8 cellular contexts compared by ENCODE assay signal in the genomic region with DNA sequence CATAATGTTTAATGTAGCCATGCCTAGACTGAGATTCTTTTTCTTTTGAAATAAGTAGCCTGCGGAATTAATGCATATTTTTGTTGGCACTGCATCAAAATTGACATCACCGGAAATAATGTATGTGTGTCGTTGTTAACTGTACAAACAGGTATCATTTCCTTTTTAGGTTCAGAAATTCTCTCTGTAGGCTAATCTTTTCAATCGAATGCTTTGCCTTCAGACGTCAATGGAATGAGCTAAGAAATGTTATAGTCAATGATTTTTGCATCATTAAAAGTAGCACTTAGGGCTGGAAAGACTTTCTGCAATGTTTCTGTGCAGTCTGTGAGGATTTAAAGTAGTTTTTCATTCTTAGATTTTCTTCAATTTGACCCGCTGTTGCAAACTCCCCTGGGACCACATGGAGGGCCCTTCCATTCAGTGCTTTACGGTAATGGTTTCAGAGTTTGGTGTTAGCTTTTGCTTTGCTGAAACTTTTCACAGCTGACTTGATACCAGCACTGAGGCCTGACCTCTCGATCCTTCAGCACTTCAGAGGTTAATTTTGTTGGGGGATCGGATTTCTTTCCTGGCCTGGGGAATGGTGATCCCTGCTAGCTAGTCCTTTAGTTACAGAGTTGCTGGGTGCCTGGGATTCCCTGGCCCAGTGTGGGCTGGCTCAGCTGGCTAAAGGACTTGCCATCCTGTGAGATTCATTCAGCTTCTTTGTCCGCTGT.
DNase-seq lines count a peak whose midpoint lies in the region; ATAC-seq, FAIRE-seq and TF ChIP-seq lines count a peak whose summit lies in the region.

No MANE protein-coding gene starts in this region.

- no peak for FAIRE-seq in urothelium cell line (lab: Jason Lieb, UNC)

- H3K4me3 ChIP-seq in cardiac fibroblast (replicated peaks in 1 of 2; ENCODE audit: low read depth in 2 of 2, low read length in 2 of 2), result peak overlapping the region in 1 of 2 donors; percentile 17

- TF ChIP-seq CTCF in cardiac fibroblast (IDR thresholded peaks at IDR 0.05; ENCODE audit: low read depth, low read length), result no peak

- peak; percentile 49 for DNase-seq in NCI-H2107 treated with DMSO at 0.1 percent for 48 hours (lab: John Stamatoyannopoulos, UW; ENCODE audit: unreplicated experiment)
- DNase-seq in NCI-H2107 (lab: John Stamatoyannopoulos, UW), result no peak
- peak; percentile 62 to 74 for DNase-seq in cardiac fibroblast (ENCODE audit: low read depth in 2 of 2)
- peak; percentile 77 for DNase-seq in iPS-NIHi7 (ENCODE audit: extremely low spot score)
- peak; percentile 36 for DNase-seq in urothelium cell line (ENCODE audit: low spot score)
- DNase-seq in activated CD8-positive, alpha-beta memory T cell treated with anti-CD3 and anti-CD28 coated beads for 24 hours, result no peak
- no peak for DNase-seq in H4 (ENCODE audit: low spot score)

- ATAC-seq in HG02623 (IDR thresholded peaks at IDR 0.05; ENCODE audit: unreplicated experiment), result no peak

Comparison
In these comparisons a context has a peak if more than half of its experiments do, and no peak if none do; other contexts are left out.
1. DNase-seq: peak in NCI-H2107 treated with DMSO at 0.1 percent for 48 hours (single experiment), cardiac fibroblast (2 of 2), iPS-NIHi7 (single experiment) and urothelium cell line (single experiment); none in NCI-H2107 (single experiment), activated CD8-positive, alpha-beta memory T cell treated with anti-CD3 and anti-CD28 coated beads for 24 hours (single experiment) and H4 (single experiment).